13 cellular contexts compared by ENCODE assay signal in the genomic region with DNA sequence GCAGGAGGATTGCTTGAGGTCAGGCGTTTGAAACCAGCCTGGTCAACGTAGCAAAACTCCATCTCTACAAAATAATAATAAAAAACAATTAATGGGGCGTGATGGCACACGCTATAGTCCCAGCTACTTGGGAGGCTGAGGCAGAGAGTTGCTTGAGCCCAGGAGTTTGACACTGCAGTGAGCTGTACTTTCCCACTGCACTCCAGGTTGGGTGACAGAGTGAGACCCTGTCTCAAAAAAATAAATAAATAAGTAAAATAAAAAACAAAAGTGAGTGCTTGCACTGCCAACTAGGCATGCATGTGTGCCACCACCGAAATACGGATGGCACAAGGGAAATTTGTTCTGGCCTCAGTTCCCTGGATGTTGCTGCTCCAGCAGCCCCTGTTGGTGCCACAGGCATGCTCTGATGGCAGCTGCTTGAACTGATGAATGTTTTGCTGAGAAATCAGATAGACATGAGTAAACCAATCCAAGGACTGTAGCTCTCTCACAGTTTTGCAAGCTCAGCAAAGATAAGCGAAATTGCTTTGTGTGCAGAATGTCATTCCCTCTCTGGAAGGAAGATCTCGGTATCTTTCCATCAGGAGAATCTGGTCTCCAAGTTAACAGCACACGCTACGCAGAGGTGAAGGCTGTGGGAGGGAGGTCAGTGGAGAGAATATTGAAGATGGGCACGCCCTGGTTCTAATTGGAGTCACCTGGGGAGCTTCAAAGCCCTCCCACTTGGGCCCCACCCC.
"Had no signal": no experiment of that assay in that cellular context is flagged by ENCODE, and none has a peak within 500 bp of the region (broad histone marks: within the 10 kb centered on the region; RNA-seq: fewer than 3 reads in every experiment).

No MANE protein-coding gene starts in this region.

- H3K27ac Mint-ChIP-seq: activated naive CD4-positive, alpha-beta T cell treated with anti-CD3 and anti-CD28 coated beads, Interleukin-2, amount 10 ng/mL, durations not matched to agents 7 days and 5 days; activated T-helper 2 cell treated with anti-CD3 and anti-CD28 coated beads, Interferon-gamma antibody, Interleukin-2, Interleukin-4, amounts not matched to agents 10 μg/mL and 5 μg/mL and 100 μg/mL, durations not matched to agents 14 hours and 24 hours and 36 hours; naive B cell; stimulated activated naive CD8-positive, alpha-beta T cell treated with anti-CD3 and anti-CD28 coated beads, Interleukin-15, Interleukin-2, amounts not matched to agents 100 ng/mL and 50 ng/mL, for 24 hours had no signal

- H3K36me3 ChIP-seq: left lung, upper lobe of left lung had no signal

- H3K27me3 Mint-ChIP-seq: activated naive CD4-positive, alpha-beta T cell treated with anti-CD3 and anti-CD28 coated beads, Interleukin-2, amount 10 ng/mL, durations not matched to agents 7 days and 5 days had no signal

- H3K9me3 ChIP-seq: upper lobe of left lung had no signal

- H3K36me3 Mint-ChIP-seq: activated naive CD4-positive, alpha-beta T cell treated with anti-CD3 and anti-CD28 coated beads, Interleukin-2, amount 10 ng/mL, durations not matched to agents 7 days and 5 days; naive B cell had no signal

- ATAC-seq: left lung had no signal

- H3K27ac ChIP-seq: dorsolateral prefrontal cortex, left lung, upper lobe of left lung, VCaP had no signal

- H3K4me3 ChIP-seq: dorsolateral prefrontal cortex, left lung, skin epidermis, upper lobe of left lung had no signal

- DNase-seq: activated CD4-positive, alpha-beta T cell treated with anti-CD3 and anti-CD28 coated beads for 1 hour; activated CD4-positive, alpha-beta T cell treated with anti-CD3 and anti-CD28 coated beads, Interleukin-2, amount 50 U/mL, for 4 hours; activated naive CD4-positive, alpha-beta T cell treated with anti-CD3 and anti-CD28 coated beads, Interleukin-2, amount 10 ng/mL, durations not matched to agents 7 days and 5 days; dorsolateral prefrontal cortex; islet precursor cell; left lung; naive B cell; posterior cingulate gyrus; upper lobe of left lung had no signal

- H3K4me1 ChIP-seq: left lung, upper lobe of left lung had no signal

- H3K4me1 Mint-ChIP-seq: activated naive CD4-positive, alpha-beta T cell treated with anti-CD3 and anti-CD28 coated beads, Interleukin-2, amount 10 ng/mL, durations not matched to agents 7 days and 5 days; naive B cell had no signal

- H3K4me3 Mint-ChIP-seq: activated naive CD4-positive, alpha-beta T cell treated with anti-CD3 and anti-CD28 coated beads, Interleukin-2, amount 10 ng/mL, durations not matched to agents 7 days and 5 days; naive B cell; stimulated activated naive CD8-positive, alpha-beta T cell treated with anti-CD3 and anti-CD28 coated beads, Interleukin-15, Interleukin-2, amounts not matched to agents 100 ng/mL and 50 ng/mL, for 24 hours had no signal

- H3K9me3 Mint-ChIP-seq: activated naive CD4-positive, alpha-beta T cell treated with anti-CD3 and anti-CD28 coated beads, Interleukin-2, amount 10 ng/mL, durations not matched to agents 7 days and 5 days; activated T-helper 2 cell treated with anti-CD3 and anti-CD28 coated beads, Interferon-gamma antibody, Interleukin-2, Interleukin-4, amounts not matched to agents 10 μg/mL and 5 μg/mL and 100 μg/mL, durations not matched to agents 14 hours and 24 hours and 36 hours; stimulated activated naive CD8-positive, alpha-beta T cell treated with anti-CD3 and anti-CD28 coated beads, Interleukin-15, Interleukin-2, amounts not matched to agents 100 ng/mL and 50 ng/mL, for 24 hours had no signal

- H3K27me3 ChIP-seq: left lung, upper lobe of left lung had no signal
